ENCODE assay signal across 2 cellular contexts in the genomic region with DNA sequence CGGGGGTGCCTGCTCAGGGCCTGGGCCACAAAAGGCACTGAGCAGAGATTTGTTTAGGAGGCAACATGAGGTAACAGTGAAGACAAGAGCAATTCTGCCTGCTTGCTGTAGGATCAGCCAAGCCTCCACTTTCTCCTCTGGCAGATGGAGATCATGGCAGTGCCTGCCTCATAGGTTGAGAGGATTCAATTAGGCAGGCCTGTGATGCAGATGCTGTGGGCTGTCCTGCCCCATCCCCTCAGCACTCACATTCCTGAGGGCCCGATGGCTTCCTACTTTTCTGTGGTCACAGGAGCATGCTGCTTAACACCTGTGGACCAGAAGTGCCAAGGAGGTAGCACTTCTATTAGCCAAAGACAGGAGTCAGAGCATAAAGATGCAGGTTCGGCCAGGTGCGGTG.
TF ChIP-seq lines count a peak whose summit lies in the region.

No MANE protein-coding gene starts in this region.

TF ChIP-seq in SK-N-SH treated with all-trans-retinoic acid at 6 μM for 48 hours, 23 proteins besides CTCF, POLR2A, EP300 and RAD21 (continued from another document):
- TF ChIP-seq, protein P1, sequence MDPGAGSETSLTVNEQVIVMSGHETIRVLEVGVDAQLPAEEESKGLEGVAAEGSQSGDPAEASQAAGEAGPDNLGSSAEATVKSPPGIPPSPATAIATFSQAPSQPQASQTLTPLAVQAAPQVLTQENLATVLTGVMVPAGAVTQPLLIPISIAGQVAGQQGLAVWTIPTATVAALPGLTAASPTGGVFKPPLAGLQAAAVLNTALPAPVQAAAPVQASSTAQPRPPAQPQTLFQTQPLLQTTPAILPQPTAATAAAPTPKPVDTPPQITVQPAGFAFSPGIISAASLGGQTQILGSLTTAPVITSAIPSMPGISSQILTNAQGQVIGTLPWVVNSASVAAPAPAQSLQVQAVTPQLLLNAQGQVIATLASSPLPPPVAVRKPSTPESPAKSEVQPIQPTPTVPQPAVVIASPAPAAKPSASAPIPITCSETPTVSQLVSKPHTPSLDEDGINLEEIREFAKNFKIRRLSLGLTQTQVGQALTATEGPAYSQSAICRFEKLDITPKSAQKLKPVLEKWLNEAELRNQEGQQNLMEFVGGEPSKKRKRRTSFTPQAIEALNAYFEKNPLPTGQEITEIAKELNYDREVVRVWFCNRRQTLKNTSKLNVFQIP (CRISPR knock-in tag; IDR thresholded peaks at IDR 0.05; ENCODE audit: borderline replicate concordance, low read depth), result no peak
- no peak for TF ChIP-seq ZC3H10 (CRISPR knock-in tag; IDR thresholded peaks at IDR 0.05)
- TF ChIP-seq ZFP30 (CRISPR knock-in tag; IDR thresholded peaks at IDR 0.05), result no peak
- no peak for TF ChIP-seq PPARA (CRISPR knock-in tag; IDR thresholded peaks at IDR 0.05; ENCODE audit: borderline replicate concordance)
- TF ChIP-seq, protein P2, sequence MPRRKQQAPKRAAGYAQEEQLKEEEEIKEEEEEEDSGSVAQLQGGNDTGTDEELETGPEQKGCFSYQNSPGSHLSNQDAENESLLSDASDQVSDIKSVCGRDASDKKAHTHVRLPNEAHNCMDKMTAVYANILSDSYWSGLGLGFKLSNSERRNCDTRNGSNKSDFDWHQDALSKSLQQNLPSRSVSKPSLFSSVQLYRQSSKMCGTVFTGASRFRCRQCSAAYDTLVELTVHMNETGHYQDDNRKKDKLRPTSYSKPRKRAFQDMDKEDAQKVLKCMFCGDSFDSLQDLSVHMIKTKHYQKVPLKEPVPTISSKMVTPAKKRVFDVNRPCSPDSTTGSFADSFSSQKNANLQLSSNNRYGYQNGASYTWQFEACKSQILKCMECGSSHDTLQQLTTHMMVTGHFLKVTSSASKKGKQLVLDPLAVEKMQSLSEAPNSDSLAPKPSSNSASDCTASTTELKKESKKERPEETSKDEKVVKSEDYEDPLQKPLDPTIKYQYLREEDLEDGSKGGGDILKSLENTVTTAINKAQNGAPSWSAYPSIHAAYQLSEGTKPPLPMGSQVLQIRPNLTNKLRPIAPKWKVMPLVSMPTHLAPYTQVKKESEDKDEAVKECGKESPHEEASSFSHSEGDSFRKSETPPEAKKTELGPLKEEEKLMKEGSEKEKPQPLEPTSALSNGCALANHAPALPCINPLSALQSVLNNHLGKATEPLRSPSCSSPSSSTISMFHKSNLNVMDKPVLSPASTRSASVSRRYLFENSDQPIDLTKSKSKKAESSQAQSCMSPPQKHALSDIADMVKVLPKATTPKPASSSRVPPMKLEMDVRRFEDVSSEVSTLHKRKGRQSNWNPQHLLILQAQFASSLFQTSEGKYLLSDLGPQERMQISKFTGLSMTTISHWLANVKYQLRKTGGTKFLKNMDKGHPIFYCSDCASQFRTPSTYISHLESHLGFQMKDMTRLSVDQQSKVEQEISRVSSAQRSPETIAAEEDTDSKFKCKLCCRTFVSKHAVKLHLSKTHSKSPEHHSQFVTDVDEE (CRISPR knock-in tag; IDR thresholded peaks at IDR 0.05), result no peak; the same call in 1 of the 2 replicates
- no peak for TF ChIP-seq ZFP3 (CRISPR knock-in tag; IDR thresholded peaks at IDR 0.05)
- no peak for TF ChIP-seq ZNF70 (CRISPR knock-in tag; IDR thresholded peaks at IDR 0.05)
- no peak for TF ChIP-seq ZNF8 (CRISPR knock-in tag; IDR thresholded peaks at IDR 0.05)
- TF ChIP-seq ARNTL (CRISPR knock-in tag; IDR thresholded peaks at IDR 0.05; ENCODE audit: borderline replicate concordance, low read depth), result no peak
- no peak for TF ChIP-seq GLIS3 (CRISPR knock-in tag; IDR thresholded peaks at IDR 0.05)
- TF ChIP-seq, protein P3, sequence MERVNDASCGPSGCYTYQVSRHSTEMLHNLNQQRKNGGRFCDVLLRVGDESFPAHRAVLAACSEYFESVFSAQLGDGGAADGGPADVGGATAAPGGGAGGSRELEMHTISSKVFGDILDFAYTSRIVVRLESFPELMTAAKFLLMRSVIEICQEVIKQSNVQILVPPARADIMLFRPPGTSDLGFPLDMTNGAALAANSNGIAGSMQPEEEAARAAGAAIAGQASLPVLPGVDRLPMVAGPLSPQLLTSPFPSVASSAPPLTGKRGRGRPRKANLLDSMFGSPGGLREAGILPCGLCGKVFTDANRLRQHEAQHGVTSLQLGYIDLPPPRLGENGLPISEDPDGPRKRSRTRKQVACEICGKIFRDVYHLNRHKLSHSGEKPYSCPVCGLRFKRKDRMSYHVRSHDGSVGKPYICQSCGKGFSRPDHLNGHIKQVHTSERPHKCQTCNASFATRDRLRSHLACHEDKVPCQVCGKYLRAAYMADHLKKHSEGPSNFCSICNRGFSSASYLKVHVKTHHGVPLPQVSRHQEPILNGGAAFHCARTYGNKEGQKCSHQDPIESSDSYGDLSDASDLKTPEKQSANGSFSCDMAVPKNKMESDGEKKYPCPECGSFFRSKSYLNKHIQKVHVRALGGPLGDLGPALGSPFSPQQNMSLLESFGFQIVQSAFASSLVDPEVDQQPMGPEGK (CRISPR knock-in tag; IDR thresholded peaks at IDR 0.05; ENCODE audit: borderline replicate concordance), result no peak
- TF ChIP-seq ISL1 (CRISPR knock-in tag; IDR thresholded peaks at IDR 0.05), result no peak
- TF ChIP-seq SNAI2 (CRISPR knock-in tag; IDR thresholded peaks at IDR 0.05), result no peak

TF ChIP-seq in GM23338, 12 proteins besides CTCF, POLR2A, EP300 and RAD21 (continued from another document):
- TF ChIP-seq, protein P4, sequence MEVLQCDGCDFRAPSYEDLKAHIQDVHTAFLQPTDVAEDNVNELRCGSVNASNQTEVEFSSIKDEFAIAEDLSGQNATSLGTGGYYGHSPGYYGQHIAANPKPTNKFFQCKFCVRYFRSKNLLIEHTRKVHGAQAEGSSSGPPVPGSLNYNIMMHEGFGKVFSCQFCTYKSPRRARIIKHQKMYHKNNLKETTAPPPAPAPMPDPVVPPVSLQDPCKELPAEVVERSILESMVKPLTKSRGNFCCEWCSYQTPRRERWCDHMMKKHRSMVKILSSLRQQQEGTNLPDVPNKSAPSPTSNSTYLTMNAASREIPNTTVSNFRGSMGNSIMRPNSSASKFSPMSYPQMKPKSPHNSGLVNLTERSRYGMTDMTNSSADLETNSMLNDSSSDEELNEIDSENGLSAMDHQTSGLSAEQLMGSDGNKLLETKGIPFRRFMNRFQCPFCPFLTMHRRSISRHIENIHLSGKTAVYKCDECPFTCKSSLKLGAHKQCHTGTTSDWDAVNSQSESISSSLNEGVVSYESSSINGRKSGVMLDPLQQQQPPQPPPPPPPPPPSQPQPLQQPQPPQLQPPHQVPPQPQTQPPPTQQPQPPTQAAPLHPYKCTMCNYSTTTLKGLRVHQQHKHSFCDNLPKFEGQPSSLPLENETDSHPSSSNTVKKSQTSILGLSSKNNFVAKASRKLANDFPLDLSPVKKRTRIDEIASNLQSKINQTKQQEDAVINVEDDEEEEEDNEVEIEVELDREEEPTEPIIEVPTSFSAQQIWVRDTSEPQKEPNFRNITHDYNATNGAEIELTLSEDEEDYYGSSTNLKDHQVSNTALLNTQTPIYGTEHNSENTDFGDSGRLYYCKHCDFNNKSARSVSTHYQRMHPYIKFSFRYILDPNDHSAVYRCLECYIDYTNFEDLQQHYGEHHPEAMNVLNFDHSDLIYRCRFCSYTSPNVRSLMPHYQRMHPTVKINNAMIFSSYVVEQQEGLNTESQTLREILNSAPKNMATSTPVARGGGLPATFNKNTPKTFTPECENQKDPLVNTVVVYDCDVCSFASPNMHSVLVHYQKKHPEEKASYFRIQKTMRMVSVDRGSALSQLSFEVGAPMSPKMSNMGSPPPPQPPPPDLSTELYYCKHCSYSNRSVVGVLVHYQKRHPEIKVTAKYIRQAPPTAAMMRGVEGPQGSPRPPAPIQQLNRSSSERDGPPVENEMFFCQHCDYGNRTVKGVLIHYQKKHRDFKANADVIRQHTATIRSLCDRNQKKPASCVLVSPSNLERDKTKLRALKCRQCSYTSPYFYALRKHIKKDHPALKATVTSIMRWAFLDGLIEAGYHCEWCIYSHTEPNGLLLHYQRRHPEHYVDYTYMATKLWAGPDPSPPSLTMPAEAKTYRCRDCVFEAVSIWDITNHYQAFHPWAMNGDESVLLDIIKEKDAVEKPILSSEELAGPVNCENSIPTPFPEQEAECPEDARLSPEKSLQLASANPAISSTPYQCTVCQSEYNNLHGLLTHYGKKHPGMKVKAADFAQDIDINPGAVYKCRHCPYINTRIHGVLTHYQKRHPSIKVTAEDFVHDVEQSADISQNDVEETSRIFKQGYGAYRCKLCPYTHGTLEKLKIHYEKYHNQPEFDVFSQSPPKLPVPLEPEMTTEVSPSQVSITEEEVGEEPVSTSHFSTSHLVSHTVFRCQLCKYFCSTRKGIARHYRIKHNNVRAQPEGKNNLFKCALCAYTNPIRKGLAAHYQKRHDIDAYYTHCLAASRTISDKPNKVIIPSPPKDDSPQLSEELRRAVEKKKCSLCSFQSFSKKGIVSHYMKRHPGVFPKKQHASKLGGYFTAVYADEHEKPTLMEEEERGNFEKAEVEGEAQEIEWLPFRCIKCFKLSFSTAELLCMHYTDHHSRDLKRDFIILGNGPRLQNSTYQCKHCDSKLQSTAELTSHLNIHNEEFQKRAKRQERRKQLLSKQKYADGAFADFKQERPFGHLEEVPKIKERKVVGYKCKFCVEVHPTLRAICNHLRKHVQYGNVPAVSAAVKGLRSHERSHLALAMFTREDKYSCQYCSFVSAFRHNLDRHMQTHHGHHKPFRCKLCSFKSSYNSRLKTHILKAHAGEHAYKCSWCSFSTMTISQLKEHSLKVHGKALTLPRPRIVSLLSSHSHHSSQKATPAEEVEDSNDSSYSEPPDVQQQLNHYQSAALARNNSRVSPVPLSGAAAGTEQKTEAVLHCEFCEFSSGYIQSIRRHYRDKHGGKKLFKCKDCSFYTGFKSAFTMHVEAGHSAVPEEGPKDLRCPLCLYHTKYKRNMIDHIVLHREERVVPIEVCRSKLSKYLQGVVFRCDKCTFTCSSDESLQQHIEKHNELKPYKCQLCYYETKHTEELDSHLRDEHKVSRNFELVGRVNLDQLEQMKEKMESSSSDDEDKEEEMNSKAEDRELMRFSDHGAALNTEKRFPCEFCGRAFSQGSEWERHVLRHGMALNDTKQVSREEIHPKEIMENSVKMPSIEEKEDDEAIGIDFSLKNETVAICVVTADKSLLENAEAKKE (CRISPR knock-in tag; IDR thresholded peaks at IDR 0.05), result no peak
- TF ChIP-seq, protein P5, sequence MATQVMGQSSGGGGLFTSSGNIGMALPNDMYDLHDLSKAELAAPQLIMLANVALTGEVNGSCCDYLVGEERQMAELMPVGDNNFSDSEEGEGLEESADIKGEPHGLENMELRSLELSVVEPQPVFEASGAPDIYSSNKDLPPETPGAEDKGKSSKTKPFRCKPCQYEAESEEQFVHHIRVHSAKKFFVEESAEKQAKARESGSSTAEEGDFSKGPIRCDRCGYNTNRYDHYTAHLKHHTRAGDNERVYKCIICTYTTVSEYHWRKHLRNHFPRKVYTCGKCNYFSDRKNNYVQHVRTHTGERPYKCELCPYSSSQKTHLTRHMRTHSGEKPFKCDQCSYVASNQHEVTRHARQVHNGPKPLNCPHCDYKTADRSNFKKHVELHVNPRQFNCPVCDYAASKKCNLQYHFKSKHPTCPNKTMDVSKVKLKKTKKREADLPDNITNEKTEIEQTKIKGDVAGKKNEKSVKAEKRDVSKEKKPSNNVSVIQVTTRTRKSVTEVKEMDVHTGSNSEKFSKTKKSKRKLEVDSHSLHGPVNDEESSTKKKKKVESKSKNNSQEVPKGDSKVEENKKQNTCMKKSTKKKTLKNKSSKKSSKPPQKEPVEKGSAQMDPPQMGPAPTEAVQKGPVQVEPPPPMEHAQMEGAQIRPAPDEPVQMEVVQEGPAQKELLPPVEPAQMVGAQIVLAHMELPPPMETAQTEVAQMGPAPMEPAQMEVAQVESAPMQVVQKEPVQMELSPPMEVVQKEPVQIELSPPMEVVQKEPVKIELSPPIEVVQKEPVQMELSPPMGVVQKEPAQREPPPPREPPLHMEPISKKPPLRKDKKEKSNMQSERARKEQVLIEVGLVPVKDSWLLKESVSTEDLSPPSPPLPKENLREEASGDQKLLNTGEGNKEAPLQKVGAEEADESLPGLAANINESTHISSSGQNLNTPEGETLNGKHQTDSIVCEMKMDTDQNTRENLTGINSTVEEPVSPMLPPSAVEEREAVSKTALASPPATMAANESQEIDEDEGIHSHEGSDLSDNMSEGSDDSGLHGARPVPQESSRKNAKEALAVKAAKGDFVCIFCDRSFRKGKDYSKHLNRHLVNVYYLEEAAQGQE (IDR thresholded peaks at IDR 0.05; ENCODE audit: unreplicated experiment), result no peak
- TF ChIP-seq, protein P6, sequence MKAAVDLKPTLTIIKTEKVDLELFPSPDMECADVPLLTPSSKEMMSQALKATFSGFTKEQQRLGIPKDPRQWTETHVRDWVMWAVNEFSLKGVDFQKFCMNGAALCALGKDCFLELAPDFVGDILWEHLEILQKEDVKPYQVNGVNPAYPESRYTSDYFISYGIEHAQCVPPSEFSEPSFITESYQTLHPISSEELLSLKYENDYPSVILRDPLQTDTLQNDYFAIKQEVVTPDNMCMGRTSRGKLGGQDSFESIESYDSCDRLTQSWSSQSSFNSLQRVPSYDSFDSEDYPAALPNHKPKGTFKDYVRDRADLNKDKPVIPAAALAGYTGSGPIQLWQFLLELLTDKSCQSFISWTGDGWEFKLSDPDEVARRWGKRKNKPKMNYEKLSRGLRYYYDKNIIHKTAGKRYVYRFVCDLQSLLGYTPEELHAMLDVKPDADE (IDR thresholded peaks at IDR 0.05), result no peak
- TF ChIP-seq EZH2 (IDR thresholded peaks at IDR 0.05; ENCODE audit: low read depth, unreplicated experiment), result no peak
- TF ChIP-seq JUNB (IDR thresholded peaks at IDR 0.05; ENCODE audit: unreplicated experiment), result no peak
- TF ChIP-seq STAT1 (IDR thresholded peaks at IDR 0.05; ENCODE audit: unreplicated experiment), result no peak
- TF ChIP-seq POLR2AphosphoS5 (IDR thresholded peaks at IDR 0.05; ENCODE audit: low read depth), result no peak
- TF ChIP-seq ZNF114 (CRISPR knock-in tag; IDR thresholded peaks at IDR 0.05), result no peak
- no peak for TF ChIP-seq EZH2phosphoT487 (IDR thresholded peaks at IDR 0.05; ENCODE audit: unreplicated experiment)
